ENCODE assay signal across 18 cellular contexts in genomic region chr14:57364659-57365450, GRCh38. TPM values are rescaled to one million over a fixed set of nuclear protein-coding genes. Genes with fewer than 3 reads are reported as not detected.
DNase-seq lines count a peak whose midpoint lies in the region; ATAC-seq, FAIRE-seq and TF ChIP-seq lines count a peak whose summit lies in the region.
"Had no signal": no experiment of that assay in that cellular context is flagged by ENCODE, and none has a peak within 500 bp of the region (broad histone marks: within the 10 kb centered on the region; RNA-seq: fewer than 3 reads in every experiment).

No MANE protein-coding gene starts in this region.

- H3K9ac ChIP-seq in astrocyte (ENCODE audit: low read length), result no peak overlapping the region

- H3K4me3 Mint-ChIP-seq in astrocyte (ENCODE audit: unreplicated experiment) (no peak overlapping the region), HFFc6 (no peak overlapping the region)
- no peak overlapping the region for H3K4me3 Mint-ChIP-seq in stimulated activated memory B cell treated with anti-CD40 and anti-IgM and Interleukin-4, amounts not matched to agents 10 μg/mL and 1 μg/mL and 100 μg/mL, for 72 hours

- H3K27me3 Mint-ChIP-seq in astrocyte (ENCODE audit: low read depth, unreplicated experiment) (peaks cover 4% of the 10 kb centered on the region), HFFc6 (ENCODE audit: insufficient read depth) (peaks cover 23% of the 10 kb centered on the region)
- peaks cover 34% of the 10 kb centered on the region for H3K27me3 Mint-ChIP-seq in stimulated activated memory B cell treated with anti-CD40 and anti-IgM and Interleukin-4, amounts not matched to agents 10 μg/mL and 1 μg/mL and 100 μg/mL, for 72 hours

- no peaks in the 10 kb centered on the region for H4K20me1 ChIP-seq in astrocyte (ENCODE audit: insufficient read depth, low read length)

- no peak for FAIRE-seq in astrocyte (lab: Jason Lieb, UNC)
- FAIRE-seq: GM18507 had no signal

- H3K27me3 ChIP-seq in astrocyte (ENCODE audit: insufficient read depth, low read length) (no peaks in the 10 kb centered on the region), dorsolateral prefrontal cortex (no peaks in the 10 kb centered on the region), left lung (peaks cover 0 to 5% of the 10 kb centered on the region in 2 donors)
- H3K27me3 ChIP-seq: MG63 had no signal

- H3K4me3 ChIP-seq in astrocyte (ENCODE audit: insufficient read depth, low read depth, low read length) (no peak overlapping the region), dorsolateral prefrontal cortex (no peak overlapping the region), left lung (no peak overlapping the region)
- H3K4me3 ChIP-seq: MG63, SK-N-MC had no signal

- H3K4me1 ChIP-seq in astrocyte (ENCODE audit: insufficient read depth, low read length) (no peaks in the 10 kb centered on the region), left lung (no peaks in the 10 kb centered on the region)

- no peak for ATAC-seq in left lung
- no peak for ATAC-seq in stimulated activated memory B cell treated with anti-CD40 and anti-IgM and Interleukin-4, amounts not matched to agents 10 μg/mL and 1 μg/mL and 100 μg/mL, for 72 hours
- ATAC-seq: Right ventricle myocardium inferior had no signal

- H3K9me3 ChIP-seq in astrocyte (ENCODE audit: insufficient read depth, low read depth, low read length) (no peaks in the 10 kb centered on the region), left lung (no peaks in the 10 kb centered on the region)
- H3K9me3 ChIP-seq: MG63 had no signal

- intact Hi-C loops in dorsolateral prefrontal cortex (cut with DNase I) (no loop called here), left lung (cut with DNase I) (no loop called here)

- DNase-seq in NCI-H748 (lab: John Stamatoyannopoulos, UW; ENCODE audit: unreplicated experiment), result peak; percentile 66
- no peak for DNase-seq in NCI-H748 treated with DMSO at 0.1 percent for 48 hours (lab: John Stamatoyannopoulos, UW)
- no peak for DNase-seq in astrocyte (ENCODE audit: low read depth)
- peak; percentile 13 for DNase-seq in iPS-NIHi11 (ENCODE audit: low spot score)
- DNase-seq in dorsolateral prefrontal cortex, result no peak
- no peak for DNase-seq in left lung
- DNase-seq in HFFc6, result no peak
- DNase-seq: C1 segment of cervical spinal cord, EL, HCEC 1CT, MG63, NCI-H1105 treated with DMSO at 0.1 percent for 48 hours, NCI-H2081 treated with DMSO at 0.1 percent for 48 hours, NCI-H774 had no signal

- TF ChIP-seq CTCF in astrocyte (IDR thresholded peaks at IDR 0.05; ENCODE audit: insufficient read depth, low read depth, low read length), result no peak
- no peak for TF ChIP-seq CTCF in dorsolateral prefrontal cortex (IDR thresholded peaks at IDR 0.05 in 54 of 56, conservative IDR thresholded peaks at IDR 0.05 in 2 of 56; ENCODE audit: low read depth in 1 of 56, partially characterized antibody in 56 of 56)
- no peak for TF ChIP-seq CTCF in left lung (IDR thresholded peaks at IDR 0.05)
- no peak for TF ChIP-seq CTCF in HFFc6 (IDR thresholded peaks at IDR 0.05)

- H3K27ac Mint-ChIP-seq in astrocyte (ENCODE audit: unreplicated experiment) (no peak overlapping the region), HFFc6 (no peak overlapping the region)
- H3K27ac Mint-ChIP-seq in stimulated activated memory B cell treated with anti-CD40 and anti-IgM and Interleukin-4, amounts not matched to agents 10 μg/mL and 1 μg/mL and 100 μg/mL, for 72 hours, result no peak overlapping the region

- H3K27ac ChIP-seq in astrocyte (ENCODE audit: low read depth, low read length) (no peak overlapping the region), dorsolateral prefrontal cortex (no peak overlapping the region), left lung (no peak overlapping the region)
- H3K27ac ChIP-seq: SK-N-MC had no signal

- peaks cover 2% of the 10 kb centered on the region for H3K9me3 Mint-ChIP-seq in astrocyte (ENCODE audit: unreplicated experiment)
- peaks cover 10% of the 10 kb centered on the region for H3K9me3 Mint-ChIP-seq in HFFc6
- H3K9me3 Mint-ChIP-seq in stimulated activated memory B cell treated with anti-CD40 and anti-IgM and Interleukin-4, amounts not matched to agents 10 μg/mL and 1 μg/mL and 100 μg/mL, for 72 hours, result peaks cover under 1% of the 10 kb centered on the region

- no peaks in the 10 kb centered on the region for H3K79me2 ChIP-seq in astrocyte (ENCODE audit: insufficient read depth, low read length)

- H3K36me3 Mint-ChIP-seq in astrocyte (ENCODE audit: low read depth, unreplicated experiment) (no peaks in the 10 kb centered on the region), HFFc6 (ENCODE audit: low read depth) (no peaks in the 10 kb centered on the region; the same call in 1 of the 2 replicates)
- no peaks in the 10 kb centered on the region for H3K36me3 Mint-ChIP-seq in stimulated activated memory B cell treated with anti-CD40 and anti-IgM and Interleukin-4, amounts not matched to agents 10 μg/mL and 1 μg/mL and 100 μg/mL, for 72 hours

- H2AFZ ChIP-seq in astrocyte (ENCODE audit: low read depth, low read length), result peak overlapping the region; percentile 41

- H3K36me3 ChIP-seq in astrocyte (ENCODE audit: insufficient read depth, low read length) (no peaks in the 10 kb centered on the region), left lung (no peaks in the 10 kb centered on the region)
- H3K36me3 ChIP-seq: MG63 had no signal

- H3K4me2 ChIP-seq in astrocyte (ENCODE audit: low read length), result no peak overlapping the region

- peaks cover 14% of the 10 kb centered on the region for H3K4me1 Mint-ChIP-seq in astrocyte (ENCODE audit: low read depth, unreplicated experiment)
- peaks cover 7% of the 10 kb centered on the region for H3K4me1 Mint-ChIP-seq in HFFc6 (ENCODE audit: low read depth)
- H3K4me1 Mint-ChIP-seq in stimulated activated memory B cell treated with anti-CD40 and anti-IgM and Interleukin-4, amounts not matched to agents 10 μg/mL and 1 μg/mL and 100 μg/mL, for 72 hours, result no peaks in the 10 kb centered on the region

RNA-seq across cellular contexts. Expression of gene NAA30, which starts 25.5 kb away (rescaled TPM):
- total RNA-seq in astrocyte, result 20.1 and 27.3 TPM in 2 replicates
- total RNA-seq in dorsolateral prefrontal cortex, result 10 to 100 TPM; 16.6 to 44.4 (median 29.1) TPM
- 10 to 100 TPM; 12.3 to 14.4 TPM for total RNA-seq in left lung
- 10 to 100 TPM; 20.0 to 22.7 (median 20.7) TPM for total RNA-seq in HFFc6 (2021; fragmentation: NEBNext Ultra II Directional; extraction: Animal tissue kit (Norgen Biotek cat#: 25700))

Comparison
In these comparisons a context has a peak if more than half of its experiments do, and no peak if none do; other contexts are left out.
1. DNase-seq: peak in NCI-H748 (single experiment) and iPS-NIHi11 (single experiment); none in NCI-H748 treated with DMSO at 0.1 percent for 48 hours (single experiment), astrocyte (single experiment), dorsolateral prefrontal cortex (0 of 10), left lung (0 of 2) and HFFc6 (single experiment).